Comparison of ENCODE assay signal across 14 cellular contexts in the genomic region with DNA sequence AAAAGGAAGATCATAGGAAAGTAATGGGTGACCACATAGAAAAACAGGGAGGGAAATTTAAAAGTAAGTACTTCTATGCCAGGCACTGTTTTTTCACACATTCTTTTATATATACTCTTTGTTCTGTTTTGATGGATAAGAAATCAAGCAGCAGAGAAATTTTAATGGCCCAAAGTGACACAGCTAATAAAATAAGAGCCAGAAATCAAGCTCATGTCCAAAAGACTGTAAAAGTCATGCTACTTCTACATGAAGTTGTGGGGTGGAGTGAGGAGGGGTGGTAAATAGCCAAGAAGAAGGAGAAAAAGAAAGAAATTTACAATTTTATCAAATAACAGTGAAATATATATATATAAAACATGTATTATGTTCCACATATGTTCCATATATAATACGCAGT. TPM values are rescaled to one million over a fixed set of nuclear protein-coding genes. Genes with fewer than 3 reads are reported as not detected.
DNase-seq lines count a peak whose midpoint lies in the region; ATAC-seq lines count a peak whose summit lies in the region.
"Had no signal": no experiment of that assay in that cellular context is flagged by ENCODE, and none has a peak within 500 bp of the region (broad histone marks: within the 10 kb centered on the region; RNA-seq: fewer than 3 reads in every experiment).

No MANE protein-coding gene starts in this region.

- peak overlapping the region in 6 of 10 donors; percentile 1 to 93 (median 50) for H3K4me3 Mint-ChIP-seq in naive thymus-derived CD4-positive, alpha-beta T cell
- no peak overlapping the region for H3K4me3 Mint-ChIP-seq in immature natural killer cell
- no peak overlapping the region for H3K4me3 Mint-ChIP-seq in activated T-cell treated with anti-CD3 and anti-CD28 coated beads, Interleukin-2, amount 50 U/mL, for 4 hours

- DNase-seq in Karpas-422 (no peak), adipocyte (ENCODE audit: low read depth) (peak; percentile 2), immature natural killer cell (no peak), amygdala (lab: John Stamatoyannopoulos, UW) (no peak)
- no peak for DNase-seq in naive thymus-derived CD4-positive, alpha-beta T cell
- no peak for DNase-seq in activated T-cell treated with anti-CD3 and anti-CD28 coated beads, Interleukin-2, amount 50 U/mL, for 4 hours
- no peak for DNase-seq in stimulated activated naive CD4-positive, alpha-beta T cell (lab: John Stamatoyannopoulos, UW)
- DNase-seq: DMS 273 treated with DMSO at 0.1 percent for 48 hours, EL, NCI-H1436, NCI-H2029 treated with DMSO at 0.1 percent for 48 hours, NCI-H510A treated with DMSO at 0.1 percent for 48 hours, PC-9 had no signal

- CTCF ChIA-PET in naive thymus-derived CD4-positive, alpha-beta T cell (lab: Charles Lee): no interaction called here

- peak overlapping the region; percentile 36 for H3K4me2 ChIP-seq in BLaER1
- peak overlapping the region; percentile 81 for H3K4me2 ChIP-seq in Karpas-422 (ENCODE audit: low read depth, low read length, poor library complexity, severe bottlenecking)

- peaks cover 56% of the 10 kb centered on the region for H3K79me2 ChIP-seq in Karpas-422 (ENCODE audit: low read length)

- H4K20me1 ChIP-seq in BLaER1 (no peaks in the 10 kb centered on the region), Karpas-422 (ENCODE audit: insufficient read depth, low read depth, low read length) (no peaks in the 10 kb centered on the region)

- H3K4me1 ChIP-seq in BLaER1 (peaks cover 46% of the 10 kb centered on the region), Karpas-422 (ENCODE audit: low read length) (peaks cover 31% of the 10 kb centered on the region), adipocyte (ENCODE audit: control insufficient read depth, insufficient read depth, low read length) (peaks cover 27% of the 10 kb centered on the region)
- H3K4me1 ChIP-seq in naive thymus-derived CD4-positive, alpha-beta T cell (ENCODE audit: control insufficient read depth in 2 of 2, insufficient read depth in 2 of 2, low read length in 2 of 2): peaks cover 13 to 15% of the 10 kb centered on the region in 2 donors

- peaks cover 0 to 3% (median 0%) of the 10 kb centered on the region in 11 donors for H3K9me3 Mint-ChIP-seq in naive thymus-derived CD4-positive, alpha-beta T cell
- H3K9me3 Mint-ChIP-seq in immature natural killer cell: no peaks in the 10 kb centered on the region
- no peaks in the 10 kb centered on the region for H3K9me3 Mint-ChIP-seq in activated T-cell treated with anti-CD3 and anti-CD28 coated beads, Interleukin-2, amount 50 U/mL, for 4 hours

- peaks cover 0 to 2% (median 0%) of the 10 kb centered on the region in 5 donors for H3K27me3 Mint-ChIP-seq in naive thymus-derived CD4-positive, alpha-beta T cell
- H3K27me3 Mint-ChIP-seq in immature natural killer cell (ENCODE audit: low read depth in 3 of 3): peaks cover 0 to 7% (median 4%) of the 10 kb centered on the region in 3 donors
- no peaks in the 10 kb centered on the region for H3K27me3 Mint-ChIP-seq in activated T-cell treated with anti-CD3 and anti-CD28 coated beads, Interleukin-2, amount 50 U/mL, for 4 hours (ENCODE audit: low read depth)

- POLR2A ChIA-PET in naive thymus-derived CD4-positive, alpha-beta T cell (lab: Charles Lee): interaction anchor here (1.0 to 1.1 kb wide), 2 partner anchors 468 to 890 kb away, joined by 3 read pairs; partner anchors contain the start of gene IFRD1

- peaks cover 18 to 34% (median 28%) of the 10 kb centered on the region in 5 donors for H3K36me3 Mint-ChIP-seq in naive thymus-derived CD4-positive, alpha-beta T cell
- peaks cover 14 to 26% (median 20%) of the 10 kb centered on the region in 3 donors for H3K36me3 Mint-ChIP-seq in immature natural killer cell
- H3K36me3 Mint-ChIP-seq in activated T-cell treated with anti-CD3 and anti-CD28 coated beads, Interleukin-2, amount 50 U/mL, for 4 hours (ENCODE audit: insufficient read depth): peaks cover 42% of the 10 kb centered on the region

- no peaks in the 10 kb centered on the region for H3K27me3 ChIP-seq in BLaER1
- no peaks in the 10 kb centered on the region for H3K27me3 ChIP-seq in Karpas-422 (ENCODE audit: low read length)
- no peaks in the 10 kb centered on the region for H3K27me3 ChIP-seq in adipocyte (replicated peaks; ENCODE audit: control insufficient read depth, insufficient read depth, low read length)
- no peaks in the 10 kb centered on the region for H3K27me3 ChIP-seq in naive thymus-derived CD4-positive, alpha-beta T cell (ENCODE audit: control insufficient read depth in 2 of 2, insufficient read depth in 2 of 2, low read length in 2 of 2)

- intact Hi-C loops in naive thymus-derived CD4-positive, alpha-beta T cell (cut with micrococcal nuclease): loop anchor here (5.0 to 10.0 kb wide), 7 partner anchors 467 to 1563 kb away; partner anchors contain the start of gene LRRN3 (in 1 of the 2)

- H3K4me3 ChIP-seq in BLaER1: no peak overlapping the region
- peak overlapping the region; percentile 8; the same call in 1 of the 2 replicates for H3K4me3 ChIP-seq in Karpas-422 (ENCODE audit: low read length)
- no peak overlapping the region for H3K4me3 ChIP-seq in adipocyte (ENCODE audit: low read length)
- H3K4me3 ChIP-seq in naive thymus-derived CD4-positive, alpha-beta T cell (ENCODE audit: low read length): no peak overlapping the region

- H3K27ac Mint-ChIP-seq in naive thymus-derived CD4-positive, alpha-beta T cell: no peak overlapping the region
- peak overlapping the region in 2 of 6 donors; percentile 25 to 40 for H3K27ac Mint-ChIP-seq in immature natural killer cell

- peaks cover 29 to 73% (median 52%) of the 10 kb centered on the region in 7 donors for H3K4me1 Mint-ChIP-seq in naive thymus-derived CD4-positive, alpha-beta T cell
- H3K4me1 Mint-ChIP-seq in immature natural killer cell: peaks cover 30 to 47% of the 10 kb centered on the region in 2 donors
- H3K4me1 Mint-ChIP-seq in activated T-cell treated with anti-CD3 and anti-CD28 coated beads, Interleukin-2, amount 50 U/mL, for 4 hours (ENCODE audit: low read depth): peaks cover 45% of the 10 kb centered on the region

- no peak for ATAC-seq in naive thymus-derived CD4-positive, alpha-beta T cell
- no peak for ATAC-seq in activated T-cell treated with anti-CD3 and anti-CD28 coated beads, Interleukin-2, amount 50 U/mL, for 4 hours

- H3K27ac ChIP-seq in BLaER1 (no peak overlapping the region), Karpas-422 (ENCODE audit: low read length) (no peak overlapping the region)
- H3K27ac ChIP-seq in naive thymus-derived CD4-positive, alpha-beta T cell (ENCODE audit: low read depth, low read length): no peak overlapping the region

- no peaks in the 10 kb centered on the region for H3K9me2 ChIP-seq in Karpas-422 (replicated peaks; ENCODE audit: insufficient read depth, low read length)

- H3K9me3 ChIP-seq in BLaER1 (peaks cover 5% of the 10 kb centered on the region), Karpas-422 (ENCODE audit: low read length) (no peaks in the 10 kb centered on the region), adipocyte (ENCODE audit: control insufficient read depth, low read length) (no peaks in the 10 kb centered on the region)
- no peaks in the 10 kb centered on the region for H3K9me3 ChIP-seq in naive thymus-derived CD4-positive, alpha-beta T cell (ENCODE audit: control insufficient read depth in 2 of 3, low read length in 3 of 3)

- H3K9ac ChIP-seq in BLaER1: no peak overlapping the region
- H3K9ac ChIP-seq in Karpas-422 (ENCODE audit: low read length): no peak overlapping the region; the same call in 1 of the 2 replicates
- H3K9ac ChIP-seq in adipocyte (ENCODE audit: low read length): no peak overlapping the region

- no peak overlapping the region for H2AFZ ChIP-seq in Karpas-422 (ENCODE audit: low read length)
- H2AFZ ChIP-seq: PC-9 had no signal

- H3K36me3 ChIP-seq in BLaER1: peaks cover 34% of the 10 kb centered on the region
- H3K36me3 ChIP-seq in Karpas-422 (ENCODE audit: insufficient read depth, low read length): peaks cover 42% of the 10 kb centered on the region
- peaks cover 5% of the 10 kb centered on the region for H3K36me3 ChIP-seq in adipocyte (ENCODE audit: control insufficient read depth, insufficient read depth, low read length, severe bottlenecking)
- peaks cover 0 to 8% (median 0%) of the 10 kb centered on the region in 3 experiments for H3K36me3 ChIP-seq in naive thymus-derived CD4-positive, alpha-beta T cell (ENCODE audit: control insufficient read depth in 2 of 3, insufficient read depth in 3 of 3, low read length in 3 of 3)

RNA-seq across cellular contexts. Expression of gene IMMP2L, which starts 2.6 kb away (rescaled TPM):
- 17.2 and 33.5 TPM in 2 replicates for total RNA-seq in Karpas-422 (2014; rRNA removed; shearing (Covaris generic); ENCODE audit: low replicate concordance)
- total RNA-seq in naive thymus-derived CD4-positive, alpha-beta T cell: 10 to 100 TPM in 4 of 5 experiments, 1 to 10 TPM in 1; 9.7 to 20.8 (median 16.5) TPM
- polyA plus RNA-seq in naive thymus-derived CD4-positive, alpha-beta T cell: 10 to 100 TPM; 11.9 to 78.0 TPM
- polyA plus RNA-seq in immature natural killer cell: 10 to 100 TPM in 2 of 3 donors, not detected in 1; 17.0 to 20.7 TPM
- total RNA-seq in activated T-cell treated with anti-CD3 and anti-CD28 coated beads, Interleukin-2, amount 50 U/mL, for 4 hours: 10 to 100 TPM; 18.7 to 22.9 (median 19.2) TPM

Comparison
In these comparisons a context has a peak if more than half of its experiments do, and no peak if none do; other contexts are left out.
1. H3K4me3 Mint-ChIP-seq: peak in naive thymus-derived CD4-positive, alpha-beta T cell (6 of 10); none in immature natural killer cell (0 of 5) and activated T-cell treated with anti-CD3 and anti-CD28 coated beads, Interleukin-2, amount 50 U/mL, for 4 hours (single experiment).